7 cellular contexts compared by ENCODE assay signal in the genomic region with DNA sequence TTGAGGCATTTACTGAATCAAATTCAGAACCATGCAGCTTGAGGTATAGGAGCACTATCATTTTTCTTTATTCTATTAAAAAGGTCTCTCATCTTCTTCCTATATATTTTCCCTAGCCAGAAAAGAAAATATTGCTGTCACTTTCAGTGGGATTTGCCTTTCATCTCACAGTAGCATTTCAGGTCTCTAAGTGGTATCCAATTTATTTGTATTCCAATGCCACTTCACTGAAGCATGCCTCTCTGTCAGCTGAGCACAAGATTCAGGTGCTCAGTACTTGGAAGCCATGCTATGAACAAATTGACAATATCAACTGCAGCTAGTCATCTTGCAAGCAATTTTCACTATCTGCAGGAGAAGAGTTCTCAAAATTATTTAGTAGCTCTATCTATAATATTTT.
"Had no signal": no experiment of that assay in that cellular context is flagged by ENCODE, and none has a peak within 500 bp of the region (broad histone marks: within the 10 kb centered on the region; RNA-seq: fewer than 3 reads in every experiment).

No MANE protein-coding gene starts in this region.

- H3K27me3 Mint-ChIP-seq: IgD-negative memory B cell had no signal

- H3K27ac Mint-ChIP-seq: HFFc6, IgD-negative memory B cell had no signal

- DNase-seq: GM23248, GOT3, H7, HFFc6 had no signal

- H3K9ac ChIP-seq: GM23248 had no signal

- H3K4me3 Mint-ChIP-seq: HFFc6, IgD-negative memory B cell had no signal

- H3K36me3 ChIP-seq: HAP-1 had no signal

- H3K27ac ChIP-seq: GM23248, HL-60 had no signal

- H3K36me3 Mint-ChIP-seq: IgD-negative memory B cell had no signal

- H3K9me3 ChIP-seq: HAP-1 had no signal

- H2AFZ ChIP-seq: GM23248 had no signal

- H3K4me3 ChIP-seq: GM23248, HAP-1 had no signal
